In genomic region chr1:161834967-161835366, GRCh38 we compare ENCODE assay signal across 20 cellular contexts.
"Had no signal": no experiment of that assay in that cellular context is flagged by ENCODE, and none has a peak within 500 bp of the region (broad histone marks: within the 10 kb centered on the region; RNA-seq: fewer than 3 reads in every experiment).

No MANE protein-coding gene starts in this region.

- H3K27me3 ChIP-seq: cardiac muscle cell, dorsolateral prefrontal cortex, stomach had no signal

- H3K4me1 ChIP-seq: prostate gland had no signal

- H3K9me3 ChIP-seq: prostate gland, stomach had no signal

- H3K36me3 ChIP-seq: prostate gland had no signal

- DNase-seq: activated CD4-positive, alpha-beta T cell treated with anti-CD3 and anti-CD28 coated beads, Interleukin-2, amount 10 ng/mL, durations not matched to agents 24 days and 14 days; activated CD4-positive, CD25-positive, alpha-beta regulatory T cell; activated CD8-positive, alpha-beta memory T cell treated with anti-CD3 and anti-CD28 coated beads, Interleukin-2, amount 50 U/mL, for 4 hours; activated naive CD4-positive, alpha-beta T cell treated with anti-CD3 and anti-CD28 coated beads for 36 hours; activated T-cell treated with anti-CD3 and anti-CD28 coated beads, Interleukin-2, amount 50 U/mL, for 4 hours; aorta; dorsolateral prefrontal cortex; left cardiac atrium; mesendoderm; naive thymus-derived CD4-positive, alpha-beta T cell; right cardiac atrium; stimulated activated CD4-positive, alpha-beta T cell treated with anti-CD3 and anti-CD28 coated beads, Interleukin-15, amount 100 ng/mL, for 24 hours; stimulated activated CD4-positive, alpha-beta T cell treated with anti-CD3 and anti-CD28 coated beads, Interleukin-4, amount 100 ng/mL, for 1 hour; stomach; T-helper 1 cell; T-helper 9 cell had no signal

- H3K4me3 ChIP-seq: cardiac muscle cell, dorsolateral prefrontal cortex, prostate gland, skin epidermis, stomach had no signal

- H3K27ac ChIP-seq: cardiac muscle cell, dorsolateral prefrontal cortex, prostate gland, stomach had no signal

- ATAC-seq: activated T-cell treated with anti-CD3 and anti-CD28 coated beads, Interleukin-2, amount 50 U/mL, for 4 hours; left cardiac atrium; naive thymus-derived CD4-positive, alpha-beta T cell; right cardiac atrium; stimulated activated effector memory CD8-positive, alpha-beta T cell treated with anti-CD3 and anti-CD28 coated beads, Interleukin-12 subunit alpha, Interleukin-12 subunit beta, amount 100 ng/mL, for 72 hours had no signal
